Comparison of ENCODE assay signal across 9 cellular contexts in the genomic region with DNA sequence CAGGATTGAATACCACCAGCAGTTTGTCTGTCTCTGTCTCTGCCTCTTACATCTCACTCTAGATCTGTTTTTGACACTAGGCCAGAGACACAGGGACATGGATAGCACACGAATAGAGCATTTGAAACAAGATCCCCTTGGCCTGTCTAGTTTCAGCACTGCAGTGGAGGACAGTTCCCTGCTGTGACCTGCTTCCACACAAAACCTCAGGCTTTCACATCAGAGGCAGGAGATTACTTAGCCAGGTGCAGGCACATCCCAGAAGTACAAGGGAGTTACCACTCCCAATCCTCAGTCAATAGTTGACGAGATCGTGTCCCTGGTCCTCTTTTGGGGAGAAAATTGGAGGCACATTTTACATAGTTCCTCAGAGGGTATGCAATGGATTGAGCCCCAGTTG. TPM values are rescaled to one million over a fixed set of nuclear protein-coding genes. Genes with fewer than 3 reads are reported as not detected.
DNase-seq lines count a peak whose midpoint lies in the region; ATAC-seq and TF ChIP-seq lines count a peak whose summit lies in the region.
"Had no signal": no experiment of that assay in that cellular context is flagged by ENCODE, and none has a peak within 500 bp of the region (broad histone marks: within the 10 kb centered on the region; RNA-seq: fewer than 3 reads in every experiment).

No MANE protein-coding gene starts in this region.

- TF ChIP-seq CTCF in astrocyte of the spinal cord (IDR thresholded peaks at IDR 0.05; ENCODE audit: low read depth, low read length): no peak

- in situ Hi-C loops in KBM-7 (cut with MboI; ENCODE audit: low pct_unique_long_range_greater_than_20kb, low sequenced_read_pairs): no loop called here
- in situ Hi-C loops in astrocyte of the spinal cord (cut with HindIII; ENCODE audit: low sequenced_read_pairs): no loop called here

- H3K4me3 ChIP-seq in astrocyte of the spinal cord (ENCODE audit: low read depth, low read length): no peak overlapping the region
- H3K4me3 ChIP-seq: Peyer's patch had no signal

- DNase-seq in Daoy (ENCODE audit: low read depth) (peak; percentile 19), KBM-7 (peak; percentile 42), astrocyte of the spinal cord (ENCODE audit: low read depth, low spot score) (peak; percentile 53), lung microvascular endothelial cell (ENCODE audit: low read depth in 2 of 2) (peak; percentile 55 to 62), T1000 (lab: John Stamatoyannopoulos, UW) (no peak), NCI-H2081 treated with DMSO at 0.1 percent for 48 hours (lab: John Stamatoyannopoulos, UW) (no peak), NCI-H128 (lab: John Stamatoyannopoulos, UW; ENCODE audit: unreplicated experiment) (no peak)

- no peak for ATAC-seq in HG03025 (IDR thresholded peaks at IDR 0.05; ENCODE audit: low FRiP score, unreplicated experiment)

RNA-seq across cellular contexts. Expression of gene CCK, which starts 34.0 kb away (rescaled TPM):
- total RNA-seq in Daoy (2014; rRNA removed; shearing (Covaris generic)): 0.42 and 6.2 TPM in 2 replicates
- total RNA-seq in lung microvascular endothelial cell: not detected in 2 replicates

Comparison
In these comparisons a context has a peak if more than half of its experiments do, and no peak if none do; other contexts are left out.
1. DNase-seq: peak in Daoy (single experiment), KBM-7 (single experiment), astrocyte of the spinal cord (single experiment) and lung microvascular endothelial cell (2 of 2); none in T1000 (single experiment), NCI-H2081 treated with DMSO at 0.1 percent for 48 hours (single experiment) and NCI-H128 (single experiment).